Comparison of ENCODE assay signal across 17 cellular contexts in the genomic region with DNA sequence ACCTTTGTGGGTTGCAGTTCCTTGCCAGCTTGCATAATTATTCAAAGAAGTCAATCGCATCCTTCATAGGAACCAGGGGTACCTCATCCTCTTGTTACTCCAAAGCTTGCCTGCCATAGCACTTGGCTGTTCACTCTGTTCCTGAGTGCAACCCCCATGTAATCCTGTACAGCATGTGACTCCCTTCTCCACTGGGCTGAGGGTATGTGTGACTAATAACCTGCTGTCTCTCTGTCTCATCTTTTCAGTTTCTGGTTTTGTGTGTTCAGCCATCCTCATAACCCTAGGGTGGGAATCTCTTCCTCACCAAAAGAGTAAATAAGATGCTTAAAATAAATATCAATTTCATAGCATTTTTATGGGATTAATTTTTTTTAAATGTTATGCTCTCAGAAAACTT.
"Had no signal": no experiment of that assay in that cellular context is flagged by ENCODE, and none has a peak within 500 bp of the region (broad histone marks: within the 10 kb centered on the region; RNA-seq: fewer than 3 reads in every experiment).

No MANE protein-coding gene starts in this region.

- H3K4me1 Mint-ChIP-seq: naive thymus-derived CD4-positive, alpha-beta T cell had no signal

- H3K27me3 ChIP-seq: dorsolateral prefrontal cortex, neutrophil, right atrium auricular region, suprapubic skin, upper lobe of left lung had no signal

- ATAC-seq: activated CD8-positive, alpha-beta T cell treated with anti-CD3 and anti-CD28 coated beads for 36 hours; activated T-cell treated with anti-CD3 and anti-CD28 coated beads, Interleukin-2, amount 50 U/mL, for 72 hours; esophagus mucosa; naive thymus-derived CD4-positive, alpha-beta T cell had no signal

- H3K36me3 Mint-ChIP-seq: naive thymus-derived CD4-positive, alpha-beta T cell had no signal

- H3K36me3 ChIP-seq: neutrophil, right atrium auricular region, suprapubic skin, upper lobe of left lung had no signal

- H3K27ac ChIP-seq: neutrophil, right atrium auricular region, suprapubic skin, upper lobe of left lung had no signal

- DNase-seq: activated CD4-positive, alpha-beta T cell treated with anti-CD3 and anti-CD28 coated beads for 4 hours; activated CD8-positive, alpha-beta memory T cell treated with anti-CD3 and anti-CD28 coated beads, Interleukin-2, amount 50 U/mL, for 4 hours; activated CD8-positive, alpha-beta T cell treated with anti-CD3 and anti-CD28 coated beads for 36 hours; activated naive CD4-positive, alpha-beta T cell; activated T-cell treated with anti-CD3 and anti-CD28 coated beads, Interleukin-2, amount 50 U/mL, for 72 hours; aorta; dorsolateral prefrontal cortex; mammary epithelial cell; naive thymus-derived CD4-positive, alpha-beta T cell; posterior cingulate gyrus; stimulated activated naive CD4-positive, alpha-beta T cell; upper lobe of left lung had no signal

- H3K9me3 Mint-ChIP-seq: activated CD8-positive, alpha-beta T cell treated with anti-CD3 and anti-CD28 coated beads for 36 hours; activated T-cell treated with anti-CD3 and anti-CD28 coated beads, Interleukin-2, amount 50 U/mL, for 72 hours; naive thymus-derived CD4-positive, alpha-beta T cell had no signal

- H3K9me3 ChIP-seq: neutrophil, right atrium auricular region, suprapubic skin, upper lobe of left lung had no signal

- H3K4me3 Mint-ChIP-seq: activated CD8-positive, alpha-beta T cell treated with anti-CD3 and anti-CD28 coated beads for 36 hours; activated T-cell treated with anti-CD3 and anti-CD28 coated beads, Interleukin-2, amount 50 U/mL, for 72 hours; naive thymus-derived CD4-positive, alpha-beta T cell had no signal

- H3K4me2 ChIP-seq: smooth muscle cell had no signal

- H3K27ac Mint-ChIP-seq: activated CD8-positive, alpha-beta T cell treated with anti-CD3 and anti-CD28 coated beads for 36 hours; activated T-cell treated with anti-CD3 and anti-CD28 coated beads, Interleukin-2, amount 50 U/mL, for 72 hours; naive thymus-derived CD4-positive, alpha-beta T cell had no signal

- H3K4me1 ChIP-seq: right atrium auricular region, suprapubic skin, upper lobe of left lung had no signal

- H3K4me3 ChIP-seq: dorsolateral prefrontal cortex, right atrium auricular region, smooth muscle cell, suprapubic skin, upper lobe of left lung had no signal
